Comparison of ENCODE assay signal across 37 cellular contexts in the genomic region with DNA sequence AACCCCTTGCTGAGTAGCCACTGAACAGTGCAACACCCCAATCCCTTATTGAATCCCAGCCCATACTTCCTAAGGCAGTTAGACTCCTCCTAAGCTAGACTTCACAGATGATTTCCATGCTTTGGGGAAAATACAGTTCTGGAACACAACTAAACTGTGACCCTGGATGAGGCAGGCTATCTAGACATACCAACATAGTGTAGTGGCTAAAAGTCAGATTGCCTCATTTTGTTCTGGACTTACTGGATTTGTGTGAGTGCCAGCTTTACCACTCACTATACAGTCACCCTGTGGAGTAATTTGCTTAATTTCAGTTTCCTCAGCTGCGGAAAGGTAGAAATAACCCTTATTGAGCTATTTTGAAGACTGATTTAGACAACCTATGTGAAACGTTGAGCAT.
DNase-seq lines count a peak whose midpoint lies in the region; ATAC-seq, FAIRE-seq and TF ChIP-seq lines count a peak whose summit lies in the region.
"Had no signal": no experiment of that assay in that cellular context is flagged by ENCODE, and none has a peak within 500 bp of the region (broad histone marks: within the 10 kb centered on the region; RNA-seq: fewer than 3 reads in every experiment).

No MANE protein-coding gene starts in this region.

- FAIRE-seq in HepG2 (lab: Jason Lieb, UNC) = no peak
- FAIRE-seq: A204.1, A549, D721Med had no signal

- H3K9me3 ChIP-seq in liver (ENCODE audit: control insufficient read depth in 4 of 4, low read length in 3 of 4) (no peaks in the 10 kb centered on the region), HepG2 (ENCODE audit: low read length) (no peaks in the 10 kb centered on the region), right lobe of liver (no peaks in the 10 kb centered on the region), Peyer's patch (no peaks in the 10 kb centered on the region)
- H3K9me3 ChIP-seq: A549, Caco-2 had no signal

- no peaks in the 10 kb centered on the region for H3K36me3 ChIP-seq in liver (ENCODE audit: control insufficient read depth in 4 of 4, insufficient read depth in 3 of 4, low read depth in 1 of 4, low read length in 3 of 4)
- no peaks in the 10 kb centered on the region for H3K36me3 ChIP-seq in HepG2 (replicated peaks in 1 of 2; ENCODE audit: control insufficient read depth in 1 of 2, insufficient read depth in 2 of 2, low read length in 2 of 2)
- H3K36me3 ChIP-seq in right lobe of liver = no peaks in the 10 kb centered on the region
- no peaks in the 10 kb centered on the region for H3K36me3 ChIP-seq in Peyer's patch
- H3K36me3 ChIP-seq: BE2C; BLaER1; BLaER1 treated with 17β-estradiol and CSF1 and Interleukin-3, amounts not matched to agents 10 nM and 100 nM had no signal

- intact Hi-C loops in HepG2 (cut with micrococcal nuclease; ENCODE audit: unreplicated experiment) = no loop called here
- intact Hi-C loops in right lobe of liver (cut with DNase I) = no loop called here
- intact Hi-C loops in MCF 10A (cut with micrococcal nuclease) = no loop called here

- peaks cover 22% of the 10 kb centered on the region for H3K9me3 Mint-ChIP-seq in MCF 10A (ENCODE audit: unreplicated experiment)

- DNase-seq in HepG2 (ENCODE audit: low spot score) (no peak), RKO (ENCODE audit: low spot score) (peak; percentile 4), left lobe of liver (ENCODE audit: low spot score) (peak; percentile 48), right lobe of liver (no peak), MCF 10A (ENCODE audit: unreplicated experiment) (no peak), Peyer's patch (no peak)
- DNase-seq: 8988T; ACHN; AML-193; BE2C; C1 segment of cervical spinal cord; Caco-2; Calu3; CD4-positive, alpha-beta memory T cell; CD4-positive, alpha-beta T cell; CD4-positive, CD25-positive, alpha-beta regulatory T cell; CD8-positive, alpha-beta memory T cell; CD8-positive, alpha-beta T cell; COR-L47; DMS 273 treated with DMSO at 0.1 percent for 48 hours; DMS153; DMS53; DMS79; DMS79 treated with DMSO at 0.1 percent for 48 hours; DND-41; EL had no signal

- H3K9ac ChIP-seq in liver (ENCODE audit: low read depth in 1 of 2, low read length in 2 of 2) (no peak overlapping the region), HepG2 (ENCODE audit: insufficient read depth, low read depth, low read length) (no peak overlapping the region)
- H3K9ac ChIP-seq: BLaER1; BLaER1 treated with 17β-estradiol and CSF1 and Interleukin-3, amounts not matched to agents 10 nM and 100 nM had no signal

- H3K79me2 ChIP-seq in HepG2 (ENCODE audit: insufficient read depth, low read length) = no peaks in the 10 kb centered on the region

- no peak overlapping the region for H3K4me2 ChIP-seq in HepG2 (ENCODE audit: low read depth, low read length)
- H3K4me2 ChIP-seq: A549; BLaER1; BLaER1 treated with 17β-estradiol and CSF1 and Interleukin-3, amounts not matched to agents 10 nM and 100 nM had no signal

- H3K27ac Mint-ChIP-seq in MCF 10A (ENCODE audit: low read depth, unreplicated experiment) = no peak overlapping the region
- H3K27ac Mint-ChIP-seq: B cell; CD14-positive monocyte; CD4-positive, alpha-beta memory T cell; CD4-positive, alpha-beta T cell; CD4-positive, CD25-positive, alpha-beta regulatory T cell; CD8-positive, alpha-beta T cell had no signal

- H4K20me1 ChIP-seq in HepG2 (ENCODE audit: insufficient read depth, low read length) = no peaks in the 10 kb centered on the region
- H4K20me1 ChIP-seq: BLaER1; BLaER1 treated with 17β-estradiol and CSF1 and Interleukin-3, amounts not matched to agents 10 nM and 100 nM had no signal

- BruUV-seq in HepG2 (replicated peaks; lab: Mats Ljungman, UMichigan) (no TSS peak), MCF 10A (replicated peaks; lab: Mats Ljungman, UMichigan) (no TSS peak)

- in situ Hi-C loops in HepG2 (cut with HindIII; ENCODE audit: extremely low pct_ligation_motif_present, low pct_unique_long_range_greater_than_20kb) = no loop called here

- H3K4me1 Mint-ChIP-seq in MCF 10A (ENCODE audit: insufficient read depth, unreplicated experiment) = no peaks in the 10 kb centered on the region
- H3K4me1 Mint-ChIP-seq: B cell; CD14-positive monocyte; CD4-positive, alpha-beta memory T cell; CD4-positive, CD25-positive, alpha-beta regulatory T cell; CD8-positive, alpha-beta memory T cell had no signal

- H3K27ac ChIP-seq in liver (ENCODE audit: low read depth in 1 of 2, low read length in 2 of 2) = peak overlapping the region in 1 of 2 donors; percentile 42
- no peak overlapping the region for H3K27ac ChIP-seq in HepG2 (ENCODE audit: extremely low read length, insufficient read depth, low read length)
- peak overlapping the region in 2 of 3 donors; percentile 29 to 47 for H3K27ac ChIP-seq in right lobe of liver
- H3K27ac ChIP-seq in Peyer's patch = no peak overlapping the region
- H3K27ac ChIP-seq: 22Rv1; A549; BLaER1; BLaER1 treated with 17β-estradiol and CSF1 and Interleukin-3, amounts not matched to agents 10 nM and 100 nM; C4-2B had no signal

- H3K4me1 ChIP-seq in liver (ENCODE audit: control insufficient read depth in 4 of 4, insufficient read depth in 4 of 4, low read length in 3 of 4) (peaks cover 2 to 24% (median 21%) of the 10 kb centered on the region in 4 donors), HepG2 (ENCODE audit: insufficient read depth, low read length) (no peaks in the 10 kb centered on the region), right lobe of liver (peaks cover 0 to 24% (median 12%) of the 10 kb centered on the region in 4 donors), Peyer's patch (no peaks in the 10 kb centered on the region)
- H3K4me1 ChIP-seq: A549, BE2C, Caco-2 had no signal

- TF ChIP-seq RAD21 in liver (IDR thresholded peaks at IDR 0.05) (peak; percentile 22 to 57), HepG2 (CRISPR knock-in tag; IDR thresholded peaks at IDR 0.05) (no peak)

- H3K36me3 Mint-ChIP-seq in MCF 10A (ENCODE audit: insufficient read depth, unreplicated experiment) = no peaks in the 10 kb centered on the region
- H3K36me3 Mint-ChIP-seq: CD14-positive monocyte; CD4-positive, alpha-beta memory T cell; CD4-positive, CD25-positive, alpha-beta regulatory T cell; CD8-positive, alpha-beta memory T cell; CD8-positive, alpha-beta T cell had no signal

- POLR2A ChIA-PET in HepG2 (lab: Yijun Ruan, JAX) = no interaction called here
- POLR2A ChIA-PET in MCF 10A (lab: Yijun Ruan, JAX) = no interaction called here

- no peaks in the 10 kb centered on the region for H3K27me3 Mint-ChIP-seq in MCF 10A (ENCODE audit: insufficient read depth, unreplicated experiment)
- H3K27me3 Mint-ChIP-seq: B cell; CD4-positive, alpha-beta memory T cell; CD4-positive, alpha-beta T cell; CD4-positive, CD25-positive, alpha-beta regulatory T cell had no signal

- TF ChIP-seq EP300 in HepG2 (IDR thresholded peaks at IDR 0.05; ENCODE audit: low read depth in 2 of 2, low read length in 2 of 2) (no peak), HepG2 (CRISPR knock-in tag; IDR thresholded peaks at IDR 0.05; ENCODE audit: borderline replicate concordance) (no peak)

- H3K4me3 ChIP-seq in liver (ENCODE audit: low read depth in 1 of 3, low read length in 3 of 3) (no peak overlapping the region), HepG2 (replicated peaks in 1 of 3; ENCODE audit: insufficient read depth in 1 of 3, low read depth in 2 of 3, low read length in 3 of 3) (no peak overlapping the region), right lobe of liver (no peak overlapping the region), Peyer's patch (no peak overlapping the region)
- H3K4me3 ChIP-seq: A549; BLaER1; BLaER1 treated with 17β-estradiol and CSF1 and Interleukin-3, amounts not matched to agents 10 nM and 100 nM had no signal

- no peak for ATAC-seq in HepG2
- peak; percentile 84 for ATAC-seq in left lobe of liver
- ATAC-seq in right lobe of liver = peak; percentile 78 to 89 (median 86)
- no peak for ATAC-seq in GM19035 (IDR thresholded peaks at IDR 0.05; ENCODE audit: unreplicated experiment)
- ATAC-seq: A549; CD8-positive, alpha-beta T cell had no signal

- TF ChIP-seq POLR2A in HepG2 (IDR thresholded peaks at IDR 0.05; ENCODE audit: insufficient read depth in 1 of 2, low read depth in 2 of 2, low read length in 2 of 2) (no peak), right lobe of liver (IDR thresholded peaks at IDR 0.05) (no peak), Peyer's patch (IDR thresholded peaks at IDR 0.05) (no peak)

- no peak for TF ChIP-seq CTCF in liver (IDR thresholded peaks at IDR 0.05; ENCODE audit: low read depth, low read length, missing input control)
- no peak for TF ChIP-seq CTCF in HepG2 (CRISPR knock-in tag; IDR thresholded peaks at IDR 0.05)
- TF ChIP-seq CTCF in right lobe of liver (IDR thresholded peaks at IDR 0.05) = no peak
- no peak for TF ChIP-seq CTCF in MCF 10A (IDR thresholded peaks at IDR 0.05; ENCODE audit: unreplicated experiment)
- TF ChIP-seq CTCF in Peyer's patch (IDR thresholded peaks at IDR 0.05) = no peak

- CTCF ChIA-PET in HepG2 (lab: Yijun Ruan, JAX; ENCODE audit: low intra/inter-chr PET ratio, low total read pairs) = no interaction called here
- CTCF ChIA-PET in MCF 10A (lab: Yijun Ruan, JAX) = no interaction called here

- H3K27me3 ChIP-seq in liver (ENCODE audit: control insufficient read depth in 4 of 4, insufficient read depth in 4 of 4, low read length in 3 of 4) (no peaks in the 10 kb centered on the region), HepG2 (ENCODE audit: control insufficient read depth in 1 of 2, insufficient read depth in 2 of 2, low read length in 2 of 2) (no peaks in the 10 kb centered on the region; a peak in 1 of 5 replicates), right lobe of liver (no peaks in the 10 kb centered on the region), Peyer's patch (no peaks in the 10 kb centered on the region)
- H3K27me3 ChIP-seq: BE2C; BLaER1; BLaER1 treated with 17β-estradiol and CSF1 and Interleukin-3, amounts not matched to agents 10 nM and 100 nM had no signal

- 91% methylated on average over 2 of the region's 2 CpGs for WGBS in liver
- WGBS in HepG2 (ENCODE audit: low lambda C conversion rate) = 0% methylated on average over 2 of the region's 2 CpGs
- 77% methylated on average over 2 of the region's 2 CpGs for WGBS in right lobe of liver (ENCODE audit: insufficient coverage, low coverage, low lambda C conversion rate, missing lambda C conversion rate)

- no peak overlapping the region for H2AFZ ChIP-seq in HepG2 (ENCODE audit: low read length)

- no peak overlapping the region for H3K4me3 Mint-ChIP-seq in MCF 10A (ENCODE audit: unreplicated experiment)
- H3K4me3 Mint-ChIP-seq: B cell; CD14-positive monocyte; CD4-positive, alpha-beta memory T cell; CD4-positive, alpha-beta T cell; CD4-positive, CD25-positive, alpha-beta regulatory T cell; CD8-positive, alpha-beta memory T cell; CD8-positive, alpha-beta T cell had no signal

TF ChIP-seq in liver, 16 proteins besides CTCF, POLR2A, EP300 and RAD21 (continues in another document):
- no peak for TF ChIP-seq NR2F2 (IDR thresholded peaks at IDR 0.05)

TF ChIP-seq in HepG2, 621 proteins besides CTCF, POLR2A, EP300 and RAD21 (continues in another document):
- no peak for TF ChIP-seq TMF1 (CRISPR knock-in tag; IDR thresholded peaks at IDR 0.05; ENCODE audit: low read depth)
- TF ChIP-seq ZBTB1 (CRISPR knock-in tag; IDR thresholded peaks at IDR 0.05; ENCODE audit: borderline replicate concordance) = no peak
- no peak for TF ChIP-seq ZNF333 (CRISPR knock-in tag; IDR thresholded peaks at IDR 0.05; ENCODE audit: borderline replicate concordance)
- TF ChIP-seq TCF7 (IDR thresholded peaks at IDR 0.05; ENCODE audit: low read depth) = no peak
- no peak for TF ChIP-seq TBX3 (IDR thresholded peaks at IDR 0.05; ENCODE audit: borderline replicate concordance)
- TF ChIP-seq ZNF207 (IDR thresholded peaks at IDR 0.05; ENCODE audit: borderline replicate concordance) = no peak

Comparison
In these comparisons a context has a peak if more than half of its experiments do, and no peak if none do; other contexts are left out.
1. H3K27ac ChIP-seq: peak in right lobe of liver (2 of 3); none in HepG2 (single experiment) and Peyer's patch (0 of 4).
2. ATAC-seq: peak in left lobe of liver (single experiment) and right lobe of liver (4 of 4); none in HepG2 (single experiment) and GM19035 (single experiment).
3. DNase-seq: peak in RKO (single experiment) and left lobe of liver (single experiment); none in HepG2 (single experiment), right lobe of liver (0 of 3), MCF 10A (single experiment) and Peyer's patch (0 of 3).